In the genomic region with DNA sequence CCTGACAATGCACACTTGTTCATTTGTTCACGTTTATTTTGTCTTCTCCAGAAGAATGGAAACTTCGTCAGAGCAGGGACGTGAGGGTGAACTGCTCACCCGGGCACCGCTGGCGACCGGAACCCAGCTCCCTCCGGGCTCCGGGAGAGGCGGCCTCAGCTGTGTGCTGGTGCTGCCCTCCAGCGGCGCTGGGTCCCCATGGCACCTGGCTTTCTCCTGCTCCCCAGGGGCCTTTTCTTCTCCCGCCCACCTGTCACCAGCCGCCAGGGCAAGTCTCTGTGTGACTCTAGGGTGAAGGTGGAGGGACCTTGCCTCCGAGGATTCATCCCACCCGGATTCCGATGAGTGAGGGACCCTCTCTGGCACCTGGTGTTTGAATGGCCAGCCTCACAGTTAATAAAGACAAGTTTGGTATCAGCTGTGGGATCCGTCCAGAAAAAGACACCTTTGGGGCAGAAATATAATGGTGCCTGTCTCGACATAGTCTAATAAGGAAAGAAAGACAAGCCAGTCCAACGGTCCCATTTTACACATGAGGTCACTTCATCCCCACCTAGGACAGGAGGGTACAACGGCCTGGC, we compare ENCODE assay signal across 8 cellular contexts. TPM values are rescaled to one million over a fixed set of nuclear protein-coding genes. Genes with fewer than 3 reads are reported as not detected.
DNase-seq lines count a peak whose midpoint lies in the region; ATAC-seq, FAIRE-seq and TF ChIP-seq lines count a peak whose summit lies in the region.

No MANE protein-coding gene starts in this region.

- no peak overlapping the region for H2BK12ac ChIP-seq in neuronal stem cell (ENCODE audit: low read length)

- H3K27me3 ChIP-seq in neuronal stem cell (ENCODE audit: control insufficient read depth in 3 of 3, insufficient read depth in 3 of 3, low read depth in 1 of 3, low read length in 3 of 3): peaks cover 0 to 20% (median 3%) of the 10 kb centered on the region in 3 experiments

- H4K8ac ChIP-seq in neuronal stem cell (ENCODE audit: low read depth, low read length): no peak overlapping the region

- ATAC-seq in GM21786 (IDR thresholded peaks at IDR 0.05; ENCODE audit: unreplicated experiment): peak; percentile 84

- peak overlapping the region; percentile 94 for H3K4me2 ChIP-seq in neuronal stem cell (ENCODE audit: insufficient read depth, low read length, poor library complexity, severe bottlenecking)

- peak overlapping the region; percentile 80 for H2AFZ ChIP-seq in neuronal stem cell (ENCODE audit: low read length)

- H2BK120ac ChIP-seq in neuronal stem cell (ENCODE audit: low read depth, low read length): no peak overlapping the region

- H3K4me1 ChIP-seq in neuronal stem cell (ENCODE audit: control insufficient read depth in 2 of 2, insufficient read depth in 1 of 2, low read depth in 1 of 2, low read length in 2 of 2): peaks cover 2 to 6% of the 10 kb centered on the region in 2 donors

- no peak overlapping the region for H3K14ac ChIP-seq in neuronal stem cell (ENCODE audit: low read length)

- no peak overlapping the region for H3K9ac ChIP-seq in neuronal stem cell (ENCODE audit: low read depth, low read length, poor library complexity)

- no peak overlapping the region for H4K91ac ChIP-seq in neuronal stem cell (ENCODE audit: low read depth, low read length, poor library complexity)

- H3K27ac ChIP-seq in RWPE1 (no peak overlapping the region), neuronal stem cell (replicated peaks; ENCODE audit: low read length) (no peak overlapping the region)

- POLR2A ChIA-PET in RWPE1 (lab: Yijun Ruan, JAX; ENCODE audit: low non-redundant PET): no interaction called here

- no peak overlapping the region for H2BK15ac ChIP-seq in neuronal stem cell (ENCODE audit: low read length)

- no peak overlapping the region for H3K23ac ChIP-seq in neuronal stem cell (ENCODE audit: low read depth, low read length, poor library complexity)

- no peaks in the 10 kb centered on the region for H3K36me3 ChIP-seq in neuronal stem cell (replicated peaks in 1 of 2; ENCODE audit: control insufficient read depth in 2 of 2, insufficient read depth in 2 of 2, low read length in 2 of 2)

- peak; percentile 92 for TF ChIP-seq CTCF in RWPE1 (conservative IDR thresholded peaks at IDR 0.05; ENCODE audit: low read depth)

- peak overlapping the region; percentile 31 to 63 for H3K4me3 ChIP-seq in neuronal stem cell (ENCODE audit: low read length in 2 of 2)

- no peak overlapping the region for H3K4ac ChIP-seq in neuronal stem cell (ENCODE audit: low read length)

- CTCF ChIA-PET in RWPE1 (lab: Yijun Ruan, JAX): interaction anchor here (0.5 to 2.2 kb wide), 63 partner anchors 9 to 999 kb away, joined by 3 to 19 read pairs (median 4); partner anchors contain the start of genes CHST1 and SLC35C1

- no peak overlapping the region for H2AK5ac ChIP-seq in neuronal stem cell (ENCODE audit: low read depth, low read length)

- H3K18ac ChIP-seq in neuronal stem cell (ENCODE audit: low read length): no peak overlapping the region

- no peak overlapping the region for H2BK5ac ChIP-seq in neuronal stem cell (ENCODE audit: low read length)

- H3K79me1 ChIP-seq in neuronal stem cell (ENCODE audit: low read depth, low read length): no peaks in the 10 kb centered on the region

- no peaks in the 10 kb centered on the region for H3K9me3 ChIP-seq in neuronal stem cell (replicated peaks in 1 of 2; ENCODE audit: control insufficient read depth in 2 of 2, insufficient read depth in 1 of 2, low read depth in 1 of 2, low read length in 2 of 2)

- FAIRE-seq in frontal cortex (lab: Jason Lieb, UNC): no peak

- DNase-seq in DMS79 (lab: John Stamatoyannopoulos, UW) (peak; percentile 49), Kasumi-1 (lab: John Stamatoyannopoulos, UW) (peak; percentile 78), RWPE1 (ENCODE audit: low spot score) (peak; percentile 93), frontal cortex (ENCODE audit: low spot score in 2 of 2) (peak; percentile 61 to 92), neuronal stem cell (ENCODE audit: low spot score) (peak; percentile 79), stromal cell of bone marrow (ENCODE audit: low read depth) (peak; percentile 46)
- DNase-seq in activated effector memory CD4-positive, alpha-beta T cell treated with anti-CD3 and anti-CD28 coated beads, Interleukin-2, amount 50 U/mL, for 16 hours: peak; percentile 94

- no CpG with 5 or more reads among the region's 21 CpGs for WGBS in neuronal stem cell (ENCODE audit: extremely low coverage in 2 of 2, insufficient read length in 2 of 2, insufficient replicate concordance in 1 of 2), 2 donors

RNA-seq across cellular contexts. Expression of gene SLC35C1, which starts 32.9 kb away (rescaled TPM):
- 3.7 TPM for total RNA-seq in frontal cortex
- 6.9 TPM for polyA plus RNA-seq in neuronal stem cell (2013, experiment 1 of 2)
- 7.0 TPM for polyA plus RNA-seq in neuronal stem cell (2013, experiment 2 of 2)
